ENCODE assay signal across 1 cellular context in the genomic region with DNA sequence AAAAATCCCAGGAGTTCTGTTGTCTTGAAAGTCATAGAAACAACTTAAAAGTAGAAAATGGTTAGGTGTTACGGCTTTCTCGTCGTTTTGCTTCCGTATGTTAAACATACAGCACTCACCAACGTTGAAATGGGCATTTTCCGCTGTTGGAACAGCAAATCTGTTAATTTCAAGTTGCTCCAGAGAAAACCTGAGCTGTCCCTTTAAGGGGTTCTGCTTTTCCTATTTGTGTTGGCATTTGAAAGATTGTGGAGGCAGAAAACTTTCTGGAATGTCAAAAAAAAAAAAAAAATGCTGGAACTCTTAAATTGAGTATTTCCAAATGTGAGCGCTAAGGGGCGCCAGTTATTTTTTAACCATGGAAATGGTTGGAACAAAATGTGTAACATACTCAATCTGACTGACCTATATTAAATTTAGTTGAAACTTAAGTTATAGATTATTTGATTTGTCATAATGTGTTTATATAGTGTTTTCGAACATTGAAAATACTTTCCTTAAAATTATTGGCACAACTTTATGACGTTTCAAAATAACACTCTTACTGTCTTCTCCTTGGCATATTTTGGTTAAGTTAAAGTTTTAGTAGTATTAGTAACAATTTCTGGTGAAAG.
A peak's percentile ranks its signal among the peaks of the same experiment; 100 is the strongest.
TF ChIP-seq lines count a peak whose summit lies in the region.

No MANE protein-coding gene starts in this region.

TF ChIP-seq in K562, 482 proteins besides CTCF, POLR2A, EP300 and RAD21 (continued from another document):
- TF ChIP-seq, protein P1, sequence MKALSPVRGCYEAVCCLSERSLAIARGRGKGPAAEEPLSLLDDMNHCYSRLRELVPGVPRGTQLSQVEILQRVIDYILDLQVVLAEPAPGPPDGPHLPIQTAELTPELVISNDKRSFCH (CRISPR knock-in tag; IDR thresholded peaks at IDR 0.05): no peak
- TF ChIP-seq, protein P1 (tag; IDR thresholded peaks at IDR 0.05): no peak
- TF ChIP-seq TAF9B (IDR thresholded peaks at IDR 0.05; ENCODE audit: partially characterized antibody): peak; percentile 16
- TF ChIP-seq, protein P2, sequence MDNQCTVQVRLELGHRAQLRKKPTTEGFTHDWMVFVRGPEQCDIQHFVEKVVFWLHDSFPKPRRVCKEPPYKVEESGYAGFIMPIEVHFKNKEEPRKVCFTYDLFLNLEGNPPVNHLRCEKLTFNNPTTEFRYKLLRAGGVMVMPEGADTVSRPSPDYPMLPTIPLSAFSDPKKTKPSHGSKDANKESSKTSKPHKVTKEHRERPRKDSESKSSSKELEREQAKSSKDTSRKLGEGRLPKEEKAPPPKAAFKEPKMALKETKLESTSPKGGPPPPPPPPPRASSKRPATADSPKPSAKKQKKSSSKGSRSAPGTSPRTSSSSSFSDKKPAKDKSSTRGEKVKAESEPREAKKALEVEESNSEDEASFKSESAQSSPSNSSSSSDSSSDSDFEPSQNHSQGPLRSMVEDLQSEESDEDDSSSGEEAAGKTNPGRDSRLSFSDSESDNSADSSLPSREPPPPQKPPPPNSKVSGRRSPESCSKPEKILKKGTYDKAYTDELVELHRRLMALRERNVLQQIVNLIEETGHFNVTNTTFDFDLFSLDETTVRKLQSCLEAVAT (IDR thresholded peaks at IDR 0.05): no peak
- TF ChIP-seq CHD2 (IDR thresholded peaks at IDR 0.05; ENCODE audit: low read depth, low read length): no peak
- TF ChIP-seq, protein P3, sequence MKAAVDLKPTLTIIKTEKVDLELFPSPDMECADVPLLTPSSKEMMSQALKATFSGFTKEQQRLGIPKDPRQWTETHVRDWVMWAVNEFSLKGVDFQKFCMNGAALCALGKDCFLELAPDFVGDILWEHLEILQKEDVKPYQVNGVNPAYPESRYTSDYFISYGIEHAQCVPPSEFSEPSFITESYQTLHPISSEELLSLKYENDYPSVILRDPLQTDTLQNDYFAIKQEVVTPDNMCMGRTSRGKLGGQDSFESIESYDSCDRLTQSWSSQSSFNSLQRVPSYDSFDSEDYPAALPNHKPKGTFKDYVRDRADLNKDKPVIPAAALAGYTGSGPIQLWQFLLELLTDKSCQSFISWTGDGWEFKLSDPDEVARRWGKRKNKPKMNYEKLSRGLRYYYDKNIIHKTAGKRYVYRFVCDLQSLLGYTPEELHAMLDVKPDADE (conservative IDR thresholded peaks at IDR 0.05; ENCODE audit: control insufficient read depth, low read depth, low read length): no peak
- TF ChIP-seq, protein P4, sequence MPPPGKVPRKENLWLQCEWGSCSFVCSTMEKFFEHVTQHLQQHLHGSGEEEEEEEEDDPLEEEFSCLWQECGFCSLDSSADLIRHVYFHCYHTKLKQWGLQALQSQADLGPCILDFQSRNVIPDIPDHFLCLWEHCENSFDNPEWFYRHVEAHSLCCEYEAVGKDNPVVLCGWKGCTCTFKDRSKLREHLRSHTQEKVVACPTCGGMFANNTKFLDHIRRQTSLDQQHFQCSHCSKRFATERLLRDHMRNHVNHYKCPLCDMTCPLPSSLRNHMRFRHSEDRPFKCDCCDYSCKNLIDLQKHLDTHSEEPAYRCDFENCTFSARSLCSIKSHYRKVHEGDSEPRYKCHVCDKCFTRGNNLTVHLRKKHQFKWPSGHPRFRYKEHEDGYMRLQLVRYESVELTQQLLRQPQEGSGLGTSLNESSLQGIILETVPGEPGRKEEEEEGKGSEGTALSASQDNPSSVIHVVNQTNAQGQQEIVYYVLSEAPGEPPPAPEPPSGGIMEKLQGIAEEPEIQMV (tag; conservative IDR thresholded peaks at IDR 0.05; ENCODE audit: low read depth): no peak
- peak; percentile 97 for TF ChIP-seq ZNF384 (IDR thresholded peaks at IDR 0.05; ENCODE audit: low read depth, low read length)
- TF ChIP-seq FIP1L1 (IDR thresholded peaks at IDR 0.05; ENCODE audit: low read depth, low read length, poor library complexity, severe bottlenecking): no peak
- 0 out of 2 replicates have a peak, but pooled peaks have one; percentile 24 for TF ChIP-seq FOSL1 (tag; conservative IDR thresholded peaks at IDR 0.05)
- TF ChIP-seq GABPA (tag; conservative IDR thresholded peaks at IDR 0.05; ENCODE audit: low read depth): 0 out of 2 replicates have a peak, but pooled peaks have one; percentile 6
- TF ChIP-seq GTF2F1 (IDR thresholded peaks at IDR 0.05; ENCODE audit: low read depth, low read length): no peak
- peak; percentile 3 for TF ChIP-seq MEIS2 (IDR thresholded peaks at IDR 0.05; ENCODE audit: partially characterized antibody)
- TF ChIP-seq ZNF707 (CRISPR knock-in tag; conservative IDR thresholded peaks at IDR 0.05): no peak
- no peak for TF ChIP-seq ZNF174 (CRISPR knock-in tag; IDR thresholded peaks at IDR 0.05)
- no peak for TF ChIP-seq HIVEP1 (CRISPR knock-in tag; IDR thresholded peaks at IDR 0.05)
- TF ChIP-seq, protein P5, sequence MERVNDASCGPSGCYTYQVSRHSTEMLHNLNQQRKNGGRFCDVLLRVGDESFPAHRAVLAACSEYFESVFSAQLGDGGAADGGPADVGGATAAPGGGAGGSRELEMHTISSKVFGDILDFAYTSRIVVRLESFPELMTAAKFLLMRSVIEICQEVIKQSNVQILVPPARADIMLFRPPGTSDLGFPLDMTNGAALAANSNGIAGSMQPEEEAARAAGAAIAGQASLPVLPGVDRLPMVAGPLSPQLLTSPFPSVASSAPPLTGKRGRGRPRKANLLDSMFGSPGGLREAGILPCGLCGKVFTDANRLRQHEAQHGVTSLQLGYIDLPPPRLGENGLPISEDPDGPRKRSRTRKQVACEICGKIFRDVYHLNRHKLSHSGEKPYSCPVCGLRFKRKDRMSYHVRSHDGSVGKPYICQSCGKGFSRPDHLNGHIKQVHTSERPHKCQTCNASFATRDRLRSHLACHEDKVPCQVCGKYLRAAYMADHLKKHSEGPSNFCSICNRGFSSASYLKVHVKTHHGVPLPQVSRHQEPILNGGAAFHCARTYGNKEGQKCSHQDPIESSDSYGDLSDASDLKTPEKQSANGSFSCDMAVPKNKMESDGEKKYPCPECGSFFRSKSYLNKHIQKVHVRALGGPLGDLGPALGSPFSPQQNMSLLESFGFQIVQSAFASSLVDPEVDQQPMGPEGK (CRISPR knock-in tag; IDR thresholded peaks at IDR 0.05; ENCODE audit: borderline replicate concordance): no peak
- TF ChIP-seq POLR2AphosphoS2 (IDR thresholded peaks at IDR 0.05; ENCODE audit: low read length): no peak
- no peak for TF ChIP-seq ZNF431 (CRISPR knock-in tag; IDR thresholded peaks at IDR 0.05)
